In the genomic region with DNA sequence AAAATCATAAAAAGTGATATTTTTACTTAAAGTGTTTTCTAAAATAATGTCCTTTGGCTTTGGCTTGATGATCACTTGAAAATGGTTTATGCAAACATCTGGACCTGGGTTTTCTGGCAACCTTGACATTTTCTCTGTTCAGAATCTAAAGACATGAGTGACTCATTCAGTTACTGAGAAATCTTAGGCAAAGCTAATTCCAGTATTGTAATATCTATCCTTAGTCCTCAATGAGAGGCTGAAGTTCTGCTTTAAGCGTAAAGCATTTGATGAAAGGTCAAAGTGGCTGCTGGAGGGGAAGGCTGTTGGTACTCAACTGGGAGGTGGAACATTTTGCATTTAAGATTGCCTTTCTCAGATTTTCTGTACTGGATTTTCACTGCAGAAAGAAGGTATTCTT, we compare ENCODE assay signal across 10 cellular contexts. TPM values are rescaled to one million over a fixed set of nuclear protein-coding genes. Genes with fewer than 3 reads are reported as not detected.
DNase-seq lines count a peak whose midpoint lies in the region; ATAC-seq and TF ChIP-seq lines count a peak whose summit lies in the region.
"Had no signal": no experiment of that assay in that cellular context is flagged by ENCODE, and none has a peak within 500 bp of the region (broad histone marks: within the 10 kb centered on the region; RNA-seq: fewer than 3 reads in every experiment).

No MANE protein-coding gene starts in this region.

- peaks cover 48% of the 10 kb centered on the region for H3K79me2 ChIP-seq in fibroblast of lung (ENCODE audit: control insufficient read depth, insufficient read depth, low read length)

- no peaks in the 10 kb centered on the region for H3K9me3 ChIP-seq in fibroblast of lung (ENCODE audit: control insufficient read depth, insufficient read depth, low read depth, low read length)

- POLR2A ChIA-PET in T-cell (lab: Charles Lee): interaction anchor here in 1 of 2 donors (0.6 kb wide), 2 partner anchors 160 to 362 kb away, joined by 3 to 9 read pairs; no protein-coding TSS in a partner anchor

- H3K4me1 Mint-ChIP-seq in T-cell: peaks cover 62 to 65% (median 63%) of the 10 kb centered on the region in 3 donors
- H3K4me1 Mint-ChIP-seq in stimulated activated effector memory CD8-positive, alpha-beta T cell treated with anti-CD3 and anti-CD28 coated beads, Interleukin-12 subunit alpha, Interleukin-12 subunit beta, amount 100 ng/mL, for 72 hours: peaks cover 64% of the 10 kb centered on the region

- H3K9me3 Mint-ChIP-seq in T-cell: no peaks in the 10 kb centered on the region
- H3K9me3 Mint-ChIP-seq in stimulated activated effector memory CD8-positive, alpha-beta T cell treated with anti-CD3 and anti-CD28 coated beads, Interleukin-12 subunit alpha, Interleukin-12 subunit beta, amount 100 ng/mL, for 72 hours: no peaks in the 10 kb centered on the region

- H4K20me1 ChIP-seq in fibroblast of lung (ENCODE audit: control insufficient read depth, extremely low read depth, insufficient read depth, low read length): no peaks in the 10 kb centered on the region

- H3K36me3 ChIP-seq in fibroblast of lung (ENCODE audit: control insufficient read depth, insufficient read depth, low read length): no peaks in the 10 kb centered on the region

- peak overlapping the region; percentile 74 for H3K4me2 ChIP-seq in fibroblast of lung (ENCODE audit: extremely low read depth, insufficient read depth, low read length)

- DNase-seq in DMS 273 (lab: John Stamatoyannopoulos, UW; ENCODE audit: unreplicated experiment) (peak; percentile 30), DMS 273 treated with DMSO at 0.1 percent for 48 hours (lab: John Stamatoyannopoulos, UW) (no peak), T-cell (no peak), fibroblast of lung (ENCODE audit: low read depth in 2 of 2) (peak; percentile 59 to 64), H4 (ENCODE audit: low spot score) (no peak), SHP77 (lab: John Stamatoyannopoulos, UW) (no peak)
- DNase-seq in stimulated activated effector memory CD8-positive, alpha-beta T cell treated with anti-CD3 and anti-CD28 coated beads, Interleukin-12 subunit alpha, Interleukin-12 subunit beta, amount 100 ng/mL, for 72 hours (ENCODE audit: low spot score in 2 of 2): no peak
- no peak for DNase-seq in stimulated activated CD4-positive, alpha-beta T cell treated with anti-CD3 and anti-CD28 coated beads, Interleukin-4, amount 100 ng/mL, for 24 hours
- DNase-seq: NCI-H2029 had no signal

- peak overlapping the region; percentile 71 to 88 (median 80) for H3K4me3 ChIP-seq in fibroblast of lung (replicated peaks in 1 of 4; ENCODE audit: control extremely low read depth in 1 of 4, insufficient read depth in 1 of 4, low read depth in 3 of 4, low read length in 4 of 4)

- ATAC-seq in T-cell (replicated peaks in 1 of 4): no peak
- ATAC-seq in stimulated activated effector memory CD8-positive, alpha-beta T cell treated with anti-CD3 and anti-CD28 coated beads, Interleukin-12 subunit alpha, Interleukin-12 subunit beta, amount 100 ng/mL, for 72 hours: no peak

- H3K27me3 ChIP-seq in fibroblast of lung (ENCODE audit: control insufficient read depth, insufficient read depth, low read length): no peaks in the 10 kb centered on the region

- H2AFZ ChIP-seq in fibroblast of lung (ENCODE audit: low read length): no peak overlapping the region

- H3K4me1 ChIP-seq in fibroblast of lung (ENCODE audit: control insufficient read depth, extremely low read depth, insufficient read depth, low read length): peaks cover 8% of the 10 kb centered on the region

- H3K27me3 Mint-ChIP-seq in T-cell: no peaks in the 10 kb centered on the region

- no peak overlapping the region for H3K27ac ChIP-seq in fibroblast of lung (ENCODE audit: insufficient read depth, low read length)
- H3K27ac ChIP-seq: 22Rv1 had no signal

- H3K9ac ChIP-seq in fibroblast of lung (ENCODE audit: insufficient read depth, low read length): no peak overlapping the region

- TF ChIP-seq CTCF in fibroblast of lung (conservative IDR thresholded peaks at IDR 0.05 in 1 of 2, IDR thresholded peaks at IDR 0.05 in 1 of 2; ENCODE audit: low read depth in 1 of 2, low read length in 2 of 2): no peak

- no peaks in the 10 kb centered on the region for H3K36me3 Mint-ChIP-seq in T-cell
- H3K36me3 Mint-ChIP-seq in stimulated activated effector memory CD8-positive, alpha-beta T cell treated with anti-CD3 and anti-CD28 coated beads, Interleukin-12 subunit alpha, Interleukin-12 subunit beta, amount 100 ng/mL, for 72 hours: peaks cover 14% of the 10 kb centered on the region

- H3K4me3 Mint-ChIP-seq in T-cell: peak overlapping the region; percentile 84 to 90 (median 85)
- peak overlapping the region; percentile 83 for H3K4me3 Mint-ChIP-seq in stimulated activated effector memory CD8-positive, alpha-beta T cell treated with anti-CD3 and anti-CD28 coated beads, Interleukin-12 subunit alpha, Interleukin-12 subunit beta, amount 100 ng/mL, for 72 hours

- peak overlapping the region; percentile 55 to 81 for H3K27ac Mint-ChIP-seq in T-cell
- no peak overlapping the region for H3K27ac Mint-ChIP-seq in stimulated activated effector memory CD8-positive, alpha-beta T cell treated with anti-CD3 and anti-CD28 coated beads, Interleukin-12 subunit alpha, Interleukin-12 subunit beta, amount 100 ng/mL, for 72 hours

- CTCF ChIA-PET in T-cell (lab: Charles Lee): interaction anchor here (0.6 to 2.0 kb wide), 9 partner anchors 8 to 669 kb away, joined by 3 to 12 read pairs (median 5); no protein-coding TSS in a partner anchor

RNA-seq across cellular contexts. Expression of gene MAN2A1, which starts 2.3 kb away (rescaled TPM):
- total RNA-seq in T-cell (10 to 100 TPM; 46.7 to 64.0 (median 50.4) TPM), fibroblast of lung (48.0 and 70.5 TPM in 2 replicates)
- 36.6 and 51.6 TPM in 2 replicates for polyA plus RNA-seq in fibroblast of lung
- 26.3 and 38.4 TPM in 2 replicates for polyA plus RNA-seq in fibroblast of lung (2012)
- 8.6 and 8.9 TPM in 2 replicates for polyA minus RNA-seq in fibroblast of lung (ENCODE audit: low replicate concordance)
- total RNA-seq in H4 (2014; rRNA removed; shearing (Covaris generic)): 29.1 and 36.9 TPM in 2 replicates

Comparison
In these comparisons a context has a peak if more than half of its experiments do, and no peak if none do; other contexts are left out.
1. DNase-seq: peak in DMS 273 (single experiment) and fibroblast of lung (2 of 2); none in DMS 273 treated with DMSO at 0.1 percent for 48 hours (single experiment), T-cell (0 of 34), stimulated activated effector memory CD8-positive, alpha-beta T cell treated with anti-CD3 and anti-CD28 coated beads, Interleukin-12 subunit alpha, Interleukin-12 subunit beta, amount 100 ng/mL, for 72 hours (0 of 2), stimulated activated CD4-positive, alpha-beta T cell treated with anti-CD3 and anti-CD28 coated beads, Interleukin-4, amount 100 ng/mL, for 24 hours (single experiment), H4 (single experiment) and SHP77 (0 of 2).